ENCODE assay signal across 24 cellular contexts in genomic region chr15:58736244-58736643, GRCh38. TPM values are rescaled to one million over a fixed set of nuclear protein-coding genes. Genes with fewer than 3 reads are reported as not detected.
DNase-seq lines count a peak whose midpoint lies in the region; ATAC-seq, FAIRE-seq and TF ChIP-seq lines count a peak whose summit lies in the region.
"Had no signal": no experiment of that assay in that cellular context is flagged by ENCODE, and none has a peak within 500 bp of the region (broad histone marks: within the 10 kb centered on the region; RNA-seq: fewer than 3 reads in every experiment).

No MANE protein-coding gene starts in this region.

- H3K9me3 Mint-ChIP-seq in mesothelial cell of epicardium, result no peaks in the 10 kb centered on the region
- H3K9me3 Mint-ChIP-seq: activated T-helper 2 cell treated with anti-CD3 and anti-CD28 coated beads, Interferon-gamma antibody, Interleukin-2, Interleukin-4, amounts not matched to agents 10 μg/mL and 5 μg/mL and 100 μg/mL, durations not matched to agents 14 hours and 24 hours and 36 hours; CD4-positive, alpha-beta memory T cell; stimulated activated memory B cell treated with anti-CD40 and anti-IgM and Interleukin-4, amounts not matched to agents 10 μg/mL and 1 μg/mL and 100 μg/mL, for 72 hours had no signal

- H3F3A ChIP-seq in PC-3 (ENCODE audit: low read length, unreplicated experiment), result no peaks in the 10 kb centered on the region

- no peak for TF ChIP-seq CTCF in OCI-LY3 (IDR thresholded peaks at IDR 0.05; ENCODE audit: low read depth, low read length)
- TF ChIP-seq CTCF in mesothelial cell of epicardium (IDR thresholded peaks at IDR 0.05; ENCODE audit: unreplicated experiment), result no peak
- TF ChIP-seq CTCF in PC-3 (conservative IDR thresholded peaks at IDR 0.05; ENCODE audit: low read depth, low read length), result no peak

- peak; percentile 56 for FAIRE-seq in G401.6 (lab: Jason Lieb, UNC)
- FAIRE-seq: colon had no signal

- DNase-seq in DMS 273 (lab: John Stamatoyannopoulos, UW; ENCODE audit: unreplicated experiment) (peak; percentile 5), DMS 273 treated with DMSO at 0.1 percent for 48 hours (lab: John Stamatoyannopoulos, UW) (no peak), mesothelial cell of epicardium (ENCODE audit: low spot score in 2 of 2, unreplicated experiment in 2 of 2) (no peak), PC-3 (no peak)
- DNase-seq: activated CD4-positive, alpha-beta T cell treated with anti-CD3 and anti-CD28 coated beads for 1 hour; CD4-positive, alpha-beta memory T cell; DMS153; NCI-H146; NK-92 treated with Interleukin-12 subunit alpha and Interleukin-12 subunit beta, amount 100 ng/mL, for 24 hours; T-helper 2 cell; transverse colon had no signal

- CTCF ChIA-PET in PC-3 (lab: Charles Lee), result no interaction called here

- H3K4me2 ChIP-seq in OCI-LY3 (ENCODE audit: low read length) (peak overlapping the region; percentile 44), PC-3 (ENCODE audit: low read length) (no peak overlapping the region)

- no peak for ATAC-seq in PC-3
- no peak for ATAC-seq in SK-N-SH treated with all-trans-retinoic acid at 6 μM for 48 hours
- no peak for ATAC-seq in HG03432 (IDR thresholded peaks at IDR 0.05; ENCODE audit: unreplicated experiment)
- ATAC-seq: gastroesophageal sphincter; HCT116; Right ventricle myocardium inferior; stimulated activated memory B cell treated with anti-CD40 and anti-IgM and Interleukin-4, amounts not matched to agents 10 μg/mL and 1 μg/mL and 100 μg/mL, for 72 hours had no signal

- H3K4me3 ChIP-seq in OCI-LY3 (ENCODE audit: low read length) (no peak overlapping the region), PC-3 (ENCODE audit: low read length) (no peak overlapping the region)
- H3K4me3 ChIP-seq: ascending aorta, gastroesophageal sphincter, transverse colon had no signal

- H3K36me3 ChIP-seq in OCI-LY3 (replicated peaks; ENCODE audit: low read depth, low read length), result no peaks in the 10 kb centered on the region
- H3K36me3 ChIP-seq in PC-3 (ENCODE audit: low read depth, low read length), result no peaks in the 10 kb centered on the region
- H3K36me3 ChIP-seq: ascending aorta, gastroesophageal sphincter, transverse colon had no signal

- H3K27me3 ChIP-seq in OCI-LY3 (ENCODE audit: low read depth, low read length) (no peaks in the 10 kb centered on the region), PC-3 (ENCODE audit: low read length) (no peaks in the 10 kb centered on the region)
- H3K27me3 ChIP-seq: ascending aorta, gastroesophageal sphincter, transverse colon had no signal

- no TSS peak for BruUV-seq in PC-3 (replicated peaks; lab: Mats Ljungman, UMichigan)

- peaks cover 34% of the 10 kb centered on the region for H3K4me1 Mint-ChIP-seq in mesothelial cell of epicardium

- intact Hi-C loops in PC-3 (cut with micrococcal nuclease), result no loop called here

- H3K9ac ChIP-seq in OCI-LY3 (ENCODE audit: low read length), result no peak overlapping the region
- no peak overlapping the region for H3K9ac ChIP-seq in PC-3 (ENCODE audit: low read length)

- peaks cover 18% of the 10 kb centered on the region for H3K4me1 ChIP-seq in OCI-LY3 (ENCODE audit: low read length)
- peaks cover 15% of the 10 kb centered on the region for H3K4me1 ChIP-seq in PC-3 (ENCODE audit: insufficient read depth, low read length)

- peaks cover 91% of the 10 kb centered on the region for H3K79me2 ChIP-seq in OCI-LY3 (ENCODE audit: low read length)
- H3K79me2 ChIP-seq in PC-3 (ENCODE audit: low read length), result peaks cover 91% of the 10 kb centered on the region

- H4K20me1 ChIP-seq in OCI-LY3 (ENCODE audit: insufficient read depth, low read length) (peaks cover 78% of the 10 kb centered on the region), PC-3 (ENCODE audit: low read length) (peaks cover 9% of the 10 kb centered on the region; the same call in 1 of the 2 replicates)

- H3K9me3 ChIP-seq in OCI-LY3 (ENCODE audit: insufficient read depth, low read length) (no peaks in the 10 kb centered on the region), PC-3 (ENCODE audit: low read length) (no peaks in the 10 kb centered on the region)
- H3K9me3 ChIP-seq: ascending aorta, gastroesophageal sphincter, transverse colon had no signal

- H3K36me3 Mint-ChIP-seq in mesothelial cell of epicardium, result peaks cover 6% of the 10 kb centered on the region
- H3K36me3 Mint-ChIP-seq: stimulated activated memory B cell treated with anti-CD40 and anti-IgM and Interleukin-4, amounts not matched to agents 10 μg/mL and 1 μg/mL and 100 μg/mL, for 72 hours had no signal

- no peaks in the 10 kb centered on the region for H3K9me2 ChIP-seq in PC-3 (replicated peaks; ENCODE audit: low read length)

- H3K27ac ChIP-seq in OCI-LY3 (ENCODE audit: low read length) (no peak overlapping the region), PC-3 (ENCODE audit: low read length) (no peak overlapping the region)
- H3K27ac ChIP-seq: 22Rv1, ascending aorta, gastroesophageal sphincter, transverse colon had no signal

- H3K27me3 Mint-ChIP-seq in mesothelial cell of epicardium (ENCODE audit: low read depth), result no peaks in the 10 kb centered on the region
- H3K27me3 Mint-ChIP-seq: activated naive CD8-positive, alpha-beta T cell; CD4-positive, alpha-beta memory T cell; stimulated activated memory B cell treated with anti-CD40 and anti-IgM and Interleukin-4, amounts not matched to agents 10 μg/mL and 1 μg/mL and 100 μg/mL, for 72 hours had no signal

- H3K4me3 Mint-ChIP-seq in mesothelial cell of epicardium, result no peak overlapping the region
- H3K4me3 Mint-ChIP-seq: activated naive CD8-positive, alpha-beta T cell; stimulated activated memory B cell treated with anti-CD40 and anti-IgM and Interleukin-4, amounts not matched to agents 10 μg/mL and 1 μg/mL and 100 μg/mL, for 72 hours had no signal

- H2AFZ ChIP-seq in OCI-LY3 (ENCODE audit: low read depth, low read length), result no peak overlapping the region
- H2AFZ ChIP-seq in PC-3 (ENCODE audit: low read length), result no peak overlapping the region

- H3K27ac Mint-ChIP-seq in mesothelial cell of epicardium, result peak overlapping the region; percentile 1
- H3K27ac Mint-ChIP-seq: activated naive CD8-positive, alpha-beta T cell; activated T-helper 2 cell treated with anti-CD3 and anti-CD28 coated beads, Interferon-gamma antibody, Interleukin-2, Interleukin-4, amounts not matched to agents 10 μg/mL and 5 μg/mL and 100 μg/mL, durations not matched to agents 14 hours and 24 hours and 36 hours; stimulated activated memory B cell treated with anti-CD40 and anti-IgM and Interleukin-4, amounts not matched to agents 10 μg/mL and 1 μg/mL and 100 μg/mL, for 72 hours had no signal

- POLR2A ChIA-PET in PC-3 (lab: Charles Lee; ENCODE audit: unreplicated experiment), result no interaction called here

TF ChIP-seq in SK-N-SH treated with all-trans-retinoic acid at 6 μM for 48 hours, 23 proteins besides CTCF, POLR2A, EP300 and RAD21 (continues in another document):
- no peak for TF ChIP-seq ZFP3 (CRISPR knock-in tag; IDR thresholded peaks at IDR 0.05)
- TF ChIP-seq ISL1 (CRISPR knock-in tag; IDR thresholded peaks at IDR 0.05), result no peak
- TF ChIP-seq TCF4 (CRISPR knock-in tag; IDR thresholded peaks at IDR 0.05; ENCODE audit: borderline replicate concordance), result no peak
- TF ChIP-seq TOX (CRISPR knock-in tag; IDR thresholded peaks at IDR 0.05; ENCODE audit: borderline replicate concordance), result no peak
- no peak for TF ChIP-seq CREB5 (CRISPR knock-in tag; IDR thresholded peaks at IDR 0.05; ENCODE audit: low read depth)
- no peak for TF ChIP-seq ZNF8 (CRISPR knock-in tag; IDR thresholded peaks at IDR 0.05)
- no peak for TF ChIP-seq ZC3H10 (CRISPR knock-in tag; IDR thresholded peaks at IDR 0.05)
- TF ChIP-seq PPARA (CRISPR knock-in tag; IDR thresholded peaks at IDR 0.05; ENCODE audit: borderline replicate concordance), result no peak
- no peak for TF ChIP-seq CSRNP3 (CRISPR knock-in tag; IDR thresholded peaks at IDR 0.05)
- no peak for TF ChIP-seq OSR1 (CRISPR knock-in tag; IDR thresholded peaks at IDR 0.05)
- no peak for TF ChIP-seq BACH2 (CRISPR knock-in tag; IDR thresholded peaks at IDR 0.05; ENCODE audit: borderline replicate concordance)
- no peak for TF ChIP-seq ZFP30 (CRISPR knock-in tag; IDR thresholded peaks at IDR 0.05)

RNA-seq across cellular contexts. Expression of gene ADAM10, which starts 13.3 kb away (rescaled TPM):
- total RNA-seq in mesothelial cell of epicardium, result 176 to 190 TPM (median 181 TPM) in 3 replicates
- total RNA-seq in PC-3 (2014; rRNA removed), result 91.3 and 96.8 TPM in 2 replicates

RNA-seq across cellular contexts. Expression of gene MINDY2, which starts 34.9 kb away (rescaled TPM):
- total RNA-seq in mesothelial cell of epicardium (27.6 to 30.1 TPM (median 29.3 TPM) in 3 replicates), PC-3 (2014; rRNA removed) (4.7 and 9.3 TPM in 2 replicates)
